Comparison of ENCODE assay signal across 20 cellular contexts in genomic region chr4:3512279-3512678, GRCh38. TPM values are rescaled to one million over a fixed set of nuclear protein-coding genes. Genes with fewer than 3 reads are reported as not detected.
DNase-seq lines count a peak whose midpoint lies in the region; ATAC-seq and TF ChIP-seq lines count a peak whose summit lies in the region.
"Had no signal": no experiment of that assay in that cellular context is flagged by ENCODE, and none has a peak within 500 bp of the region (broad histone marks: within the 10 kb centered on the region; RNA-seq: fewer than 3 reads in every experiment).

No MANE protein-coding gene starts in this region.

- peaks cover 7% of the 10 kb centered on the region for H3K36me3 Mint-ChIP-seq in natural killer cell treated with Interleukin-12 subunit alpha and Interleukin-12 subunit beta and Interleukin-15 and Interleukin-18, amount 100 ng/mL, for 72 hours
- no peaks in the 10 kb centered on the region for H3K36me3 Mint-ChIP-seq in natural killer cell

- peaks cover 0 to 7% (median 0%) of the 10 kb centered on the region in 9 donors for H3K4me1 ChIP-seq in heart right ventricle
- H3K4me1 ChIP-seq in right cardiac atrium (ENCODE audit: control insufficient read depth, insufficient read depth, low read length) = no peaks in the 10 kb centered on the region
- H3K4me1 ChIP-seq: BE2C, HAP-1 had no signal

- TF ChIP-seq CTCF in natural killer cell (IDR thresholded peaks at IDR 0.05) (no peak), heart right ventricle (IDR thresholded peaks at IDR 0.05) (no peak)

- H3K27me3 Mint-ChIP-seq in natural killer cell treated with Interleukin-12 subunit alpha and Interleukin-12 subunit beta and Interleukin-15 and Interleukin-18, amount 100 ng/mL, for 72 hours = no peaks in the 10 kb centered on the region
- no peaks in the 10 kb centered on the region for H3K27me3 Mint-ChIP-seq in natural killer cell (ENCODE audit: low read depth in 2 of 2)
- H3K27me3 Mint-ChIP-seq: CD4-positive, CD25-positive, alpha-beta regulatory T cell; CD8-positive, alpha-beta memory T cell had no signal

- 58 to 84% methylated on average over 13 of the region's 13 CpGs for WGBS in heart right ventricle, 2 donors
- 85% methylated on average over 13 of the region's 13 CpGs for WGBS in right cardiac atrium

- H3K9me3 Mint-ChIP-seq in natural killer cell treated with Interleukin-12 subunit alpha and Interleukin-12 subunit beta and Interleukin-15 and Interleukin-18, amount 100 ng/mL, for 72 hours = no peaks in the 10 kb centered on the region
- H3K9me3 Mint-ChIP-seq in natural killer cell = no peaks in the 10 kb centered on the region

- peaks cover 0 to 96% (median 60%) of the 10 kb centered on the region in 9 donors for H3K36me3 ChIP-seq in heart right ventricle

- H3K9me3 ChIP-seq in heart right ventricle (no peaks in the 10 kb centered on the region), right cardiac atrium (ENCODE audit: control insufficient read depth, low read length) (no peaks in the 10 kb centered on the region)
- H3K9me3 ChIP-seq: BE2C, HAP-1 had no signal

- peak overlapping the region in 1 of 10 donors; percentile 27 for H3K27ac ChIP-seq in heart right ventricle
- no peak overlapping the region for H3K27ac ChIP-seq in right cardiac atrium (ENCODE audit: low read length)
- H3K27ac ChIP-seq: GM23248 had no signal

- H3K4me3 Mint-ChIP-seq in natural killer cell treated with Interleukin-12 subunit alpha and Interleukin-12 subunit beta and Interleukin-15 and Interleukin-18, amount 100 ng/mL, for 72 hours = no peak overlapping the region
- H3K4me3 Mint-ChIP-seq in natural killer cell = no peak overlapping the region
- H3K4me3 Mint-ChIP-seq: CD4-positive, CD25-positive, alpha-beta regulatory T cell; CD8-positive, alpha-beta memory T cell had no signal

- peak; percentile 28 for DNase-seq in natural killer cell treated with Interleukin-12 subunit alpha and Interleukin-12 subunit beta and Interleukin-15 and Interleukin-18, amount 100 ng/mL, for 72 hours (ENCODE audit: low spot score)
- no peak for DNase-seq in natural killer cell
- peak in 1 of 2 donors; percentile 72 for DNase-seq in heart right ventricle
- DNase-seq in right cardiac atrium = peak; percentile 22 to 65 (median 52)
- DNase-seq in NCI-H1417 treated with DMSO at 0.1 percent for 48 hours (lab: John Stamatoyannopoulos, UW) = no peak
- DNase-seq in cortex of kidney (lab: John Stamatoyannopoulos, UW) = no peak
- DNase-seq: ACHN; BE2C; C1 segment of cervical spinal cord; CD4-positive, CD25-positive, alpha-beta regulatory T cell; CD8-positive, alpha-beta memory T cell; COR-L47; DMS 273 treated with DMSO at 0.1 percent for 48 hours; DMS53; DND-41; EL; GM23248 had no signal

- H3K4me1 Mint-ChIP-seq in natural killer cell treated with Interleukin-12 subunit alpha and Interleukin-12 subunit beta and Interleukin-15 and Interleukin-18, amount 100 ng/mL, for 72 hours (ENCODE audit: low read depth in 2 of 2) = no peaks in the 10 kb centered on the region
- no peaks in the 10 kb centered on the region for H3K4me1 Mint-ChIP-seq in natural killer cell

- H3K4me3 ChIP-seq in heart right ventricle (no peak overlapping the region), right cardiac atrium (ENCODE audit: low read length) (no peak overlapping the region)
- H3K4me3 ChIP-seq: GM23248, HAP-1 had no signal

- intact Hi-C loops in natural killer cell (cut with micrococcal nuclease) (no loop called here), heart right ventricle (cut with DNase I) (no loop called here), right cardiac atrium (cut with DNase I) (no loop called here)

- ATAC-seq in natural killer cell treated with Interleukin-12 subunit alpha and Interleukin-12 subunit beta and Interleukin-15 and Interleukin-18, amount 100 ng/mL, for 72 hours = no peak
- ATAC-seq in natural killer cell = no peak
- ATAC-seq in heart right ventricle = peak in 5 of 8 donors; percentile 23 to 72 (median 53)
- peak in 1 of 2 donors; percentile 27 for ATAC-seq in right cardiac atrium
- ATAC-seq in GM18861 (IDR thresholded peaks at IDR 0.05; ENCODE audit: unreplicated experiment) = no peak

- H3K27me3 ChIP-seq in heart right ventricle = no peaks in the 10 kb centered on the region
- no peaks in the 10 kb centered on the region for H3K27me3 ChIP-seq in right cardiac atrium (ENCODE audit: control insufficient read depth, insufficient read depth)
- H3K27me3 ChIP-seq: BE2C had no signal

- no peak overlapping the region for H3K27ac Mint-ChIP-seq in natural killer cell treated with Interleukin-12 subunit alpha and Interleukin-12 subunit beta and Interleukin-15 and Interleukin-18, amount 100 ng/mL, for 72 hours
- H3K27ac Mint-ChIP-seq in natural killer cell = no peak overlapping the region

RNA-seq across cellular contexts. Expression of gene LRPAP1, which starts 19.9 kb away (rescaled TPM):
- total RNA-seq in natural killer cell treated with Interleukin-12 subunit alpha and Interleukin-12 subunit beta and Interleukin-15 and Interleukin-18, amount 100 ng/mL, for 72 hours = 100 to 1,000 TPM; 101 to 118 TPM
- total RNA-seq in natural killer cell = 10 to 100 TPM; 85.4 to 93.4 (median 87.3) TPM
- 100 to 1,000 TPM; 234 to 392 (median 345) TPM for total RNA-seq in heart right ventricle
- 100 to 1,000 TPM in 1 of 2 donors, 10 to 100 TPM in 1; 49.9 to 418 TPM for polyA plus RNA-seq in heart right ventricle
- 100 to 1,000 TPM; 297 to 325 (median 309) TPM for total RNA-seq in right cardiac atrium
- polyA plus RNA-seq in right cardiac atrium = 207 TPM

RNA-seq across cellular contexts. Expression of gene DOK7, which starts 49.2 kb away (rescaled TPM):
- total RNA-seq in natural killer cell treated with Interleukin-12 subunit alpha and Interleukin-12 subunit beta and Interleukin-15 and Interleukin-18, amount 100 ng/mL, for 72 hours = under 1 TPM in 1 of 2 donors, not detected in 1; 0.17 TPM
- total RNA-seq in natural killer cell (1 to 10 TPM; 1.3 to 2.9 (median 1.6) TPM), heart right ventricle (10 to 100 TPM; 30.3 to 60.0 (median 37.2) TPM), right cardiac atrium (10 to 100 TPM; 28.9 to 40.0 (median 34.5) TPM)
- polyA plus RNA-seq in heart right ventricle (10 to 100 TPM; 61.5 to 89.7 TPM), right cardiac atrium (36.3 TPM)
- total RNA-seq: CD4-positive, CD25-positive, alpha-beta regulatory T cell; CD8-positive, alpha-beta memory T cell; G401; GM23248 had no signal
- polyA plus RNA-seq: CD8-positive, alpha-beta memory T cell; GM23248 had no signal

Comparison
In these comparisons a context has a peak if more than half of its experiments do, and no peak if none do; other contexts are left out.
1. DNase-seq: peak in natural killer cell treated with Interleukin-12 subunit alpha and Interleukin-12 subunit beta and Interleukin-15 and Interleukin-18, amount 100 ng/mL, for 72 hours (single experiment) and right cardiac atrium (3 of 3); none in natural killer cell (single experiment), NCI-H1417 treated with DMSO at 0.1 percent for 48 hours (single experiment) and cortex of kidney (single experiment).
2. ATAC-seq: peak in heart right ventricle (5 of 8); none in natural killer cell treated with Interleukin-12 subunit alpha and Interleukin-12 subunit beta and Interleukin-15 and Interleukin-18, amount 100 ng/mL, for 72 hours (0 of 2), natural killer cell (0 of 3) and GM18861 (single experiment).
3. RNA of gene DOK7, which starts 49.2 kb away (total RNA-seq): 30.3 to 60.0 TPM in heart right ventricle and 28.9 to 40.0 TPM in right cardiac atrium; 1.3 to 2.9 TPM in natural killer cell and 0.17 TPM in natural killer cell treated with Interleukin-12 subunit alpha and Interleukin-12 subunit beta and Interleukin-15 and Interleukin-18, amount 100 ng/mL, for 72 hours; every median in the first group is over 4 times any median in the second.